9 cellular contexts compared by ENCODE assay signal in the genomic region with DNA sequence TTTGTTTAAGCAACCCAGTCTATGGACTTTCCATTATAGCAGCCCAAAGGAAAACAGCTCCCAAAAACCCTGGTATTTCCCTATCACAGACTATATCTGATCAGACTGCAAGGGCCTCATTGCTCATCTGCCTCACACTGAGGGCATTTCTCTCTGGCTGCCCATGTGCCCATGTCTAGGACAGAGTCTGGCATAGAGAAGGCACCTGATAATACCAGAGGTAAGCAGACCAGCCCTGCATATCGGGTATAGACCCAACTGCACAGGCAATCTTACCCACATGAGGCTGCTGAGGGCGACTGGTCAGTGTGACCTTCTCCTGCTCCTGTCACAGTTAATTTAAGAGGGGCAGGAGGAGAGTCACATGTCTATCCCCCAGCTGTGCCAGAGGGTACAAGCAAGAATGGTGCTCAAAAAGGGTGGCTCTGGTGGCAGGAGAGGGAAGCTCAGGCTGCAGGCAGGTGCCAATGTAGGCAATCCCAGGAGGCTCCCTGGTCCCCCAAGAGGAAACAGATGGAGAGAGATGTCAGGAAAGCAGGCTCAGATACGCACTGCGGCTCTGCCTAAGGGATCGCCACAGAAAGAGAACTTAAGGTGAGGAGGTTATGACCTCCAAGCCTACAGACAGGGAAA. TPM values are rescaled to one million over a fixed set of nuclear protein-coding genes. Genes with fewer than 3 reads are reported as not detected.
A peak's percentile ranks its signal among the peaks of the same experiment; 100 is the strongest.
DNase-seq lines count a peak whose midpoint lies in the region; ATAC-seq and TF ChIP-seq lines count a peak whose summit lies in the region.
"Had no signal": no experiment of that assay in that cellular context is flagged by ENCODE, and none has a peak within 500 bp of the region (broad histone marks: within the 10 kb centered on the region; RNA-seq: fewer than 3 reads in every experiment).

No MANE protein-coding gene starts in this region.

- H2AK5ac ChIP-seq in IMR-90 (ENCODE audit: low read depth, low read length) (peak overlapping the region; percentile 88), mesendoderm (ENCODE audit: low read length) (peak overlapping the region; percentile 77)

- ATAC-seq in IMR-90 (ENCODE audit: low read depth): no peak
- no peak for ATAC-seq in HG03095 (IDR thresholded peaks at IDR 0.05; ENCODE audit: unreplicated experiment)
- no peak for ATAC-seq in HG03354 (IDR thresholded peaks at IDR 0.05; ENCODE audit: poor library complexity, severe bottlenecking, unreplicated experiment)
- ATAC-seq in HG03175 (IDR thresholded peaks at IDR 0.05; ENCODE audit: unreplicated experiment): no peak

- no CpG with 5 or more reads among the region's 5 CpGs for WGBS in IMR-90 (ENCODE audit: extremely low coverage in 2 of 2, insufficient read length in 1 of 2), 2 experiments
- WGBS in mesendoderm (ENCODE audit: extremely low coverage, insufficient coverage, low lambda C conversion rate): no CpG with 5 or more reads among the region's 5 CpGs

- peak overlapping the region; percentile 66 for H2BK120ac ChIP-seq in IMR-90 (ENCODE audit: low read depth, low read length)
- H2BK120ac ChIP-seq in mesendoderm (ENCODE audit: low read depth, low read length): peak overlapping the region; percentile 65

- peaks cover 76% of the 10 kb centered on the region for H3K4me1 ChIP-seq in BLaER1
- H3K4me1 ChIP-seq in IMR-90 (ENCODE audit: control insufficient read depth, insufficient read depth, low read length): peaks cover 54% of the 10 kb centered on the region
- peaks cover 47% of the 10 kb centered on the region for H3K4me1 ChIP-seq in mesendoderm (ENCODE audit: control insufficient read depth, low read depth, low read length)

- H2BK20ac ChIP-seq in IMR-90 (ENCODE audit: low read depth, low read length): peak overlapping the region; percentile 50

- peak overlapping the region; percentile 82 for H3K14ac ChIP-seq in IMR-90 (replicated peaks; ENCODE audit: low read depth, low read length)

- peak overlapping the region; percentile 23 for H4K5ac ChIP-seq in IMR-90 (ENCODE audit: low read depth, low read length)
- no peak overlapping the region for H4K5ac ChIP-seq in mesendoderm (ENCODE audit: low read length)

- H3K79me2 ChIP-seq in mesendoderm (ENCODE audit: control insufficient read depth, insufficient read depth, low read length): peaks cover 60% of the 10 kb centered on the region

- H3K9ac ChIP-seq in BLaER1 (peak overlapping the region; percentile 97), IMR-90 (ENCODE audit: low read depth, low read length) (peak overlapping the region; percentile 46), mesendoderm (ENCODE audit: low read length) (peak overlapping the region; percentile 73)

- peak overlapping the region; percentile 10 for H2AK9ac ChIP-seq in IMR-90 (replicated peaks; ENCODE audit: low read depth, low read length, poor library complexity)

- H3K9me1 ChIP-seq in IMR-90 (ENCODE audit: insufficient read depth, low read length): peaks cover 35% of the 10 kb centered on the region

- H2BK15ac ChIP-seq in IMR-90 (ENCODE audit: low read depth, low read length) (peak overlapping the region; percentile 73; the same call in 2 of the 3 replicates), mesendoderm (replicated peaks; ENCODE audit: low read depth) (peak overlapping the region; percentile 1)

- H3K56ac ChIP-seq in IMR-90 (ENCODE audit: extremely low read depth, insufficient read depth, low read length) (peak overlapping the region; percentile 90), mesendoderm (ENCODE audit: low read length) (peak overlapping the region; percentile 94)

- H3K18ac ChIP-seq in IMR-90 (ENCODE audit: low read depth, low read length): peak overlapping the region; percentile 34; the same call in 1 of the 2 replicates
- H3K18ac ChIP-seq in mesendoderm (ENCODE audit: low read length): peak overlapping the region; percentile 91

- no peak for TF ChIP-seq CTCF in IMR-90 (conservative IDR thresholded peaks at IDR 0.05; ENCODE audit: low read depth, low read length)
- TF ChIP-seq CTCF in astrocyte of the spinal cord (IDR thresholded peaks at IDR 0.05; ENCODE audit: low read depth, low read length): peak; percentile 20

- in situ Hi-C loops in IMR-90 (cut with MboI; ENCODE audit: low sequenced_read_pairs) (no loop called here), astrocyte of the spinal cord (cut with HindIII; ENCODE audit: low sequenced_read_pairs) (no loop called here)

- peak overlapping the region; percentile 70 for H4K91ac ChIP-seq in IMR-90 (ENCODE audit: insufficient read depth, low read depth, low read length)

- POLR2A ChIA-PET in IMR-90 (lab: Charles Lee; ENCODE audit: unreplicated experiment): no interaction called here

- H3K23ac ChIP-seq in IMR-90 (ENCODE audit: low read depth, low read length) (peak overlapping the region; percentile 90), mesendoderm (ENCODE audit: low read length) (no peak overlapping the region)

- H3K79me1 ChIP-seq in IMR-90 (ENCODE audit: low read depth in 1 of 2, low read length in 2 of 2) (peaks cover 6 to 65% of the 10 kb centered on the region in 2 experiments; a peak in 3 of 4 replicates), mesendoderm (ENCODE audit: low read length) (peaks cover 28% of the 10 kb centered on the region)

- CTCF ChIA-PET in IMR-90 (lab: Yijun Ruan, JAX): interaction anchor here (0.5 to 1.5 kb wide), 3 partner anchors 24 to 144 kb away, joined by 3 to 6 read pairs (median 4); no protein-coding TSS in a partner anchor

- H3K27me3 ChIP-seq in BLaER1 (no peaks in the 10 kb centered on the region), IMR-90 (ENCODE audit: control insufficient read depth, insufficient read depth, low read length) (no peaks in the 10 kb centered on the region), mesendoderm (ENCODE audit: insufficient read depth, low read length, poor library complexity) (no peaks in the 10 kb centered on the region)

- H2AFZ ChIP-seq in IMR-90 (replicated peaks; ENCODE audit: low read length, poor library complexity): no peak overlapping the region

- no peak for TF ChIP-seq POLR2A in IMR-90 (IDR thresholded peaks at IDR 0.05; ENCODE audit: low read depth, low read length)

- H3K36me3 ChIP-seq in BLaER1 (peaks cover 14% of the 10 kb centered on the region), IMR-90 (ENCODE audit: control insufficient read depth, insufficient read depth, low read length) (peaks cover 5% of the 10 kb centered on the region), mesendoderm (ENCODE audit: control insufficient read depth, insufficient read depth, low read length) (peaks cover 2% of the 10 kb centered on the region)

- H2BK5ac ChIP-seq in IMR-90 (ENCODE audit: low read depth, low read length, poor library complexity, severe bottlenecking): peak overlapping the region; percentile 77
- peak overlapping the region; percentile 83 for H2BK5ac ChIP-seq in mesendoderm (ENCODE audit: low read length)

- no peak for TF ChIP-seq RAD21 in IMR-90 (IDR thresholded peaks at IDR 0.05; ENCODE audit: low read length)

- peak overlapping the region in 1 of 2 experiments; percentile 58; a peak in 1 of 4 replicates for H4K8ac ChIP-seq in IMR-90 (ENCODE audit: low read depth in 2 of 2, low read length in 2 of 2)
- H4K8ac ChIP-seq in mesendoderm (ENCODE audit: low read depth, low read length): no peak overlapping the region

- H3K4me3 ChIP-seq in BLaER1 (peak overlapping the region; percentile 100), IMR-90 (ENCODE audit: insufficient read depth, low read depth, low read length) (peak overlapping the region; percentile 9; the same call in 1 of the 2 replicates), astrocyte of the spinal cord (ENCODE audit: low read depth, low read length) (peak overlapping the region; percentile 30), mesendoderm (ENCODE audit: low read length) (no peak overlapping the region)

- peak overlapping the region; percentile 87 for H3K4ac ChIP-seq in IMR-90 (ENCODE audit: low read depth, low read length)
- peak overlapping the region; percentile 39 for H3K4ac ChIP-seq in mesendoderm (ENCODE audit: low read depth, low read length)

- intact Hi-C loops in IMR-90 (cut with micrococcal nuclease): no loop called here

- peaks cover 48% of the 10 kb centered on the region for H4K20me1 ChIP-seq in BLaER1
- H4K20me1 ChIP-seq in IMR-90 (ENCODE audit: insufficient read depth, low read length): peaks cover 70% of the 10 kb centered on the region

- no peaks in the 10 kb centered on the region for H3K9me3 ChIP-seq in BLaER1
- H3K9me3 ChIP-seq in IMR-90 (ENCODE audit: control insufficient read depth, insufficient read depth, low read length): no peaks in the 10 kb centered on the region

- no TSS peak for BruUV-seq in IMR-90 (replicated peaks; lab: Mats Ljungman, UMichigan)

- no peak for DNase-seq in IMR-90
- DNase-seq in astrocyte of the spinal cord (ENCODE audit: low read depth, low spot score): no peak
- DNase-seq in mesendoderm: no peak
- DNase-seq in NCI-H146 (lab: John Stamatoyannopoulos, UW): no peak

- H3K27ac ChIP-seq in BLaER1 (peak overlapping the region; percentile 99), IMR-90 (ENCODE audit: insufficient read depth, low read length) (peak overlapping the region; percentile 74), mesendoderm (ENCODE audit: low read depth, low read length) (peak overlapping the region; percentile 97)

- dilution Hi-C loops in IMR-90 (cut with HindIII; ENCODE audit: low sequenced_read_pairs, unreplicated experiment): no loop called here

- H3K4me2 ChIP-seq in BLaER1: peak overlapping the region; percentile 98
- peak overlapping the region; percentile 74 for H3K4me2 ChIP-seq in IMR-90 (ENCODE audit: low read depth, low read length)
- H3K4me2 ChIP-seq in mesendoderm (ENCODE audit: low read length): peak overlapping the region; percentile 83

RNA-seq across cellular contexts. Expression of gene CSRNP1, which starts 3.1 kb away (rescaled TPM):
- total RNA-seq in IMR-90 (2012; rRNA removed): 22.8 TPM in 2 replicates
- polyA plus RNA-seq in IMR-90 (2012; rRNA removed): 16.5 and 23.1 TPM in 2 replicates
- polyA plus RNA-seq in IMR-90 (2012; cell fraction: cytosol; rRNA removed): 22.5 and 41.4 TPM in 2 replicates
- 80.9 and 92.7 TPM in 2 replicates for polyA plus RNA-seq in IMR-90 (2012; cell fraction: nucleus; rRNA removed; ENCODE audit: low replicate concordance)
- 13.7 TPM for polyA plus RNA-seq in mesendoderm (2013, experiment 1 of 2)
- 13.9 TPM for polyA plus RNA-seq in mesendoderm (2013, experiment 2 of 2)

RNA-seq across cellular contexts. Expression of gene XIRP1, which starts 42.1 kb away (rescaled TPM):
- total RNA-seq in IMR-90 (2012; rRNA removed): under 0.01 TPM in 2 replicates
- 0.03 and 0.07 TPM in 2 replicates for polyA plus RNA-seq in IMR-90 (2012; rRNA removed)
- 0.04 TPM in 2 replicates for polyA plus RNA-seq in IMR-90 (2012; cell fraction: cytosol; rRNA removed)
- polyA plus RNA-seq in IMR-90 (2012; cell fraction: nucleus; rRNA removed; ENCODE audit: low replicate concordance): 0.15 and 0.25 TPM in 2 replicates
- 0.01 TPM for polyA plus RNA-seq in mesendoderm (2013, experiment 1 of 2)
- polyA plus RNA-seq in mesendoderm (2013, experiment 2 of 2): 0.03 TPM
- total RNA-seq: HT1080 had no signal

RNA-seq across cellular contexts. Expression of gene TTC21A, which starts 42.8 kb away (rescaled TPM):
- total RNA-seq in IMR-90 (2012; rRNA removed): 0.56 and 0.90 TPM in 2 replicates
- polyA plus RNA-seq in IMR-90 (2012; rRNA removed): 1.6 and 1.8 TPM in 2 replicates
- 0.38 and 0.93 TPM in 2 replicates for polyA plus RNA-seq in IMR-90 (2012; cell fraction: cytosol; rRNA removed)
- 10.7 and 13.0 TPM in 2 replicates for polyA plus RNA-seq in IMR-90 (2012; cell fraction: nucleus; rRNA removed; ENCODE audit: low replicate concordance)
- 0.44 TPM for polyA plus RNA-seq in mesendoderm (2013, experiment 1 of 2)
- 0.39 TPM for polyA plus RNA-seq in mesendoderm (2013, experiment 2 of 2)

RNA-seq across cellular contexts. Expression of gene GORASP1, which starts 42.9 kb away (rescaled TPM):
- total RNA-seq in IMR-90 (2012; rRNA removed): 25.8 and 35.0 TPM in 2 replicates
- 56.6 and 58.9 TPM in 2 replicates for polyA plus RNA-seq in IMR-90 (2012; rRNA removed)
- 27.6 and 41.5 TPM in 2 replicates for polyA plus RNA-seq in IMR-90 (2012; cell fraction: cytosol; rRNA removed)
- polyA plus RNA-seq in IMR-90 (2012; cell fraction: nucleus; rRNA removed; ENCODE audit: low replicate concordance): 133 and 180 TPM in 2 replicates
- 12.0 TPM for polyA plus RNA-seq in mesendoderm (2013, experiment 1 of 2)
- 12.0 TPM for polyA plus RNA-seq in mesendoderm (2013, experiment 2 of 2)

Comparison
In these comparisons a context has a peak if more than half of its experiments do, and no peak if none do; other contexts are left out.
1. H3K9ac ChIP-seq: peak in every context shown above with its lines; median percentile 97 in BLaER1; 73 in mesendoderm; 46 in IMR-90.